In the genomic region with DNA sequence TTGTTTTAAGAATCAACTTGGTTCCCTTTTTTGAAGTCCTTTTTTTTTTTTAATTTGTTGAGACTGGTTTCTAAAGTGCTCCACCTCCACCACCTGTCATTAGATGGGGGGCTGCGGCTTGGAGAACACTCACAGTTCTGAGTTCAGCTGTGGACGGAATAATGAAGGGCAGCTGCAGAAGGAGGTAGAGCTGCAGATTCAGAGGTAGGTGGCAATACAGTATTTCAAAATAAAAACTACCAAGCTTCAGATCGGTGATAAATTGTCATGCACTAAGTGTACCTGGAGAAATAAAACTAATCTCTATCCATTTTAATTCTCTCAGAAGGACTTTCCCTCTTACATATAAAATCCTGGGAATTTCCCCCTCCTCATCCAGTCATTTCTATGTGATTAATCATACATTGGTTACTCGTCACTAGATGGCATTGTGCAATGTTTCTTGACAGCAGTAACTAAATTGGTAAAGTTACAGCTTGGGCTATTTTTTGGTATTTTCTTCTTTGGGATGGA, we compare ENCODE assay signal across 8 cellular contexts.
A peak's percentile ranks its signal among the peaks of the same experiment; 100 is the strongest.
DNase-seq lines count a peak whose midpoint lies in the region; ATAC-seq lines count a peak whose summit lies in the region.

No MANE protein-coding gene starts in this region.

- H3K36me3 Mint-ChIP-seq in activated CD4-positive, alpha-beta T cell treated with anti-CD3 and anti-CD28 coated beads for 36 hours (ENCODE audit: low read depth), result no peaks in the 10 kb centered on the region
- H3K36me3 Mint-ChIP-seq in IgD-negative memory B cell, result no peaks in the 10 kb centered on the region
- peaks cover 5 to 42% of the 10 kb centered on the region in 2 donors for H3K36me3 Mint-ChIP-seq in activated naive CD4-positive, alpha-beta T cell treated with anti-CD3 and anti-CD28 coated beads, Interleukin-2, amount 50 U/mL, for 72 hours

- intact Hi-C loops in activated CD4-positive, alpha-beta T cell treated with anti-CD3 and anti-CD28 coated beads for 36 hours (cut with DNase I, micrococcal nuclease), result loop anchor here (1.0 to 5.0 kb wide), 4 partner anchors 12 to 491 kb away; partner anchors contain the start of genes SLC39A10 (in 2 of the 2) and DNAH7 (in 1 of the 2)
- intact Hi-C loops in posterior vena cava (cut with DNase I), result no loop called here

- H3K27me3 Mint-ChIP-seq in activated CD4-positive, alpha-beta T cell treated with anti-CD3 and anti-CD28 coated beads for 36 hours, result no peaks in the 10 kb centered on the region
- no peaks in the 10 kb centered on the region for H3K27me3 Mint-ChIP-seq in IgD-negative memory B cell

- DNase-seq in activated CD4-positive, alpha-beta T cell treated with anti-CD3 and anti-CD28 coated beads for 36 hours, result no peak
- no peak for DNase-seq in activated CD4-positive, alpha-beta T cell treated with anti-CD3 and anti-CD28 coated beads, Interleukin-2, amount 50 U/mL, for 4 hours
- no peak for DNase-seq in activated naive CD4-positive, alpha-beta T cell treated with anti-CD3 and anti-CD28 coated beads, Interleukin-2, amount 50 U/mL, for 72 hours (ENCODE audit: low spot score in 2 of 2)
- peak; percentile 28 for DNase-seq in iPS-NIHi11 (ENCODE audit: low spot score)
- no peak for DNase-seq in posterior vena cava (ENCODE audit: low spot score)

- CTCF ChIA-PET in activated CD4-positive, alpha-beta T cell treated with anti-CD3 and anti-CD28 coated beads for 36 hours (lab: Charles Lee), result interaction anchor here (0.8 to 3.3 kb wide), 7 partner anchors 12 to 172 kb away, joined by 3 to 16 read pairs (median 4); no protein-coding TSS in a partner anchor

- POLR2A ChIA-PET in activated CD4-positive, alpha-beta T cell treated with anti-CD3 and anti-CD28 coated beads for 36 hours (lab: Charles Lee), result interaction anchor here (0.5 to 1.6 kb wide), 4 partner anchors 14 to 81 kb away, joined by 3 to 5 read pairs (median 4); partner anchors contain the start of gene SLC39A10

- H3K4me3 Mint-ChIP-seq in activated CD4-positive, alpha-beta T cell treated with anti-CD3 and anti-CD28 coated beads for 36 hours, result peak overlapping the region; percentile 33
- peak overlapping the region; percentile 33 to 92 (median 70) for H3K4me3 Mint-ChIP-seq in IgD-negative memory B cell

- peak; percentile 75 for ATAC-seq in activated CD4-positive, alpha-beta T cell treated with anti-CD3 and anti-CD28 coated beads for 36 hours
- ATAC-seq in GM21619 (IDR thresholded peaks at IDR 0.05; ENCODE audit: unreplicated experiment) (peak; percentile 81), HG03457 (IDR thresholded peaks at IDR 0.05; ENCODE audit: unreplicated experiment) (no peak)
- peak; percentile 80 to 92 for ATAC-seq in activated naive CD4-positive, alpha-beta T cell treated with anti-CD3 and anti-CD28 coated beads, Interleukin-2, amount 50 U/mL, for 72 hours

- H3K9me3 Mint-ChIP-seq in activated CD4-positive, alpha-beta T cell treated with anti-CD3 and anti-CD28 coated beads for 36 hours (ENCODE audit: low read depth), result no peaks in the 10 kb centered on the region
- H3K9me3 Mint-ChIP-seq in IgD-negative memory B cell, result peaks cover 0 to 2% (median 0%) of the 10 kb centered on the region in 3 donors
- peaks cover 8 to 10% of the 10 kb centered on the region in 2 donors for H3K9me3 Mint-ChIP-seq in activated naive CD4-positive, alpha-beta T cell treated with anti-CD3 and anti-CD28 coated beads, Interleukin-2, amount 50 U/mL, for 72 hours

- peaks cover 71% of the 10 kb centered on the region for H3K4me1 Mint-ChIP-seq in activated CD4-positive, alpha-beta T cell treated with anti-CD3 and anti-CD28 coated beads for 36 hours
- peaks cover 35 to 41% (median 41%) of the 10 kb centered on the region in 3 donors for H3K4me1 Mint-ChIP-seq in IgD-negative memory B cell

- peak overlapping the region; percentile 67 for H3K27ac Mint-ChIP-seq in activated CD4-positive, alpha-beta T cell treated with anti-CD3 and anti-CD28 coated beads for 36 hours
- H3K27ac Mint-ChIP-seq in IgD-negative memory B cell, result peak overlapping the region; percentile 10 to 71 (median 24)
- peak overlapping the region; percentile 11 to 62 for H3K27ac Mint-ChIP-seq in activated naive CD4-positive, alpha-beta T cell treated with anti-CD3 and anti-CD28 coated beads, Interleukin-2, amount 50 U/mL, for 72 hours

Comparison
In these comparisons a context has a peak if more than half of its experiments do, and no peak if none do; other contexts are left out.
1. intact Hi-C loops: an anchor here in activated CD4-positive, alpha-beta T cell treated with anti-CD3 and anti-CD28 coated beads for 36 hours (1.0 to 5.0 kb wide); none called in posterior vena cava.